Comparison of ENCODE assay signal across 8 cellular contexts in the genomic region with DNA sequence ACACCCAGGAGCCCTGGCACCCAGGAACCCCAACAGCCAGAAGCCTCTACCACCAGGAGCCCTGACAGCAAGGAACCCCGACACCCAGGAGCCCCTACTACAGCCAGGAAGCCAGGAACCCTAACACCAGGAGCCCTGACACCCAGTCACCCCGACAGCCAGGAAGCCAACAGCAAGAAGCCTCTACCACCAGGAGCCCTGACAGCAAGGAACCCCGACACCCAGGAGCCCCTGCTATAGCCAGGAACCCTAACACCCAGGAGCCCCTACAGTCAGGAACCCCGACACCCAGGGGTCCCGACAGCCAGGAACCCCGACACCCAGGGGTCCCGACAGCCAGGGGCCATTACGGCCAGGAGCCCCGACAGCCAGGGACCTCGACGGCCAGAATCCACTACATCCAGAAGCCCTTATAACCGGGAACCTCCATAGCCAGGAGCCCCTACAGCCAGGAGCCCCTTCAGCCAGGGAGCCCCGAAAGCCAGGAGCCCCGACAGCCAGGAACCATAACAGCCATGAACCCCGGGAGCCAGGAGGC. TPM values are rescaled to one million over a fixed set of nuclear protein-coding genes. Genes with fewer than 3 reads are reported as not detected.
A peak's percentile ranks its signal among the peaks of the same experiment; 100 is the strongest.
DNase-seq lines count a peak whose midpoint lies in the region; ATAC-seq and TF ChIP-seq lines count a peak whose summit lies in the region.

No MANE protein-coding gene starts in this region.

- intact Hi-C loops in vagina (cut with DNase I), result no loop called here

- no peaks in the 10 kb centered on the region for H3K9me3 ChIP-seq in vagina

- peak overlapping the region; percentile 92 for H3K4me3 ChIP-seq in GM12864 (ENCODE audit: low read depth, low read length)
- peak overlapping the region; percentile 55 for H3K4me3 ChIP-seq in astrocyte of the spinal cord (ENCODE audit: low read depth, low read length)
- H3K4me3 ChIP-seq in vagina, result peak overlapping the region; percentile 79 to 100

- no peak for TF ChIP-seq POLR2A in vagina (IDR thresholded peaks at IDR 0.05)

- in situ Hi-C loops in astrocyte of the spinal cord (cut with HindIII; ENCODE audit: low sequenced_read_pairs) (no loop called here), GM13976 (cut with MboI; ENCODE audit: low sequenced_read_pairs, unreplicated experiment) (no loop called here)

- H3K36me3 ChIP-seq in vagina, result no peaks in the 10 kb centered on the region

- peak; percentile 15 for ATAC-seq in HG03103 (IDR thresholded peaks at IDR 0.05; ENCODE audit: low read depth, unreplicated experiment)
- no peak for ATAC-seq in HG02678 (IDR thresholded peaks at IDR 0.05; ENCODE audit: unreplicated experiment)

- H3K4me1 ChIP-seq in vagina, result peaks cover 47% of the 10 kb centered on the region

- H3K27me3 ChIP-seq in vagina, result no peaks in the 10 kb centered on the region

- H3K27ac ChIP-seq in vagina, result peak overlapping the region; percentile 86

- DNase-seq in GM12864 (ENCODE audit: low read depth) (no peak), astrocyte of the spinal cord (ENCODE audit: low read depth, low spot score) (no peak), medulla oblongata (ENCODE audit: extremely low spot score) (peak; percentile 3), vagina (ENCODE audit: extremely low spot score in 2 of 2) (no peak), NCI-H226 (no peak), GM13976 (ENCODE audit: low spot score) (no peak)

- no peak for TF ChIP-seq CTCF in GM12864 (IDR thresholded peaks at IDR 0.05; ENCODE audit: low read depth, low read length, missing control alignments)
- no peak for TF ChIP-seq CTCF in astrocyte of the spinal cord (IDR thresholded peaks at IDR 0.05; ENCODE audit: low read depth, low read length)
- TF ChIP-seq CTCF in vagina (IDR thresholded peaks at IDR 0.05), result no peak
- no peak for TF ChIP-seq CTCF in GM13976 (IDR thresholded peaks at IDR 0.05; ENCODE audit: borderline replicate concordance, control extremely low read depth, extremely low read depth, insufficient read depth, missing control alignments)

RNA-seq across cellular contexts. Expression of gene GLRX3, which starts 0.4 kb away (rescaled TPM):
- 41.3 TPM for total RNA-seq in vagina

RNA-seq across cellular contexts. Expression of gene C10orf143, which starts 25.1 kb away (rescaled TPM):
- 0.74 TPM for total RNA-seq in vagina
